23 cellular contexts compared by ENCODE assay signal in the genomic region with DNA sequence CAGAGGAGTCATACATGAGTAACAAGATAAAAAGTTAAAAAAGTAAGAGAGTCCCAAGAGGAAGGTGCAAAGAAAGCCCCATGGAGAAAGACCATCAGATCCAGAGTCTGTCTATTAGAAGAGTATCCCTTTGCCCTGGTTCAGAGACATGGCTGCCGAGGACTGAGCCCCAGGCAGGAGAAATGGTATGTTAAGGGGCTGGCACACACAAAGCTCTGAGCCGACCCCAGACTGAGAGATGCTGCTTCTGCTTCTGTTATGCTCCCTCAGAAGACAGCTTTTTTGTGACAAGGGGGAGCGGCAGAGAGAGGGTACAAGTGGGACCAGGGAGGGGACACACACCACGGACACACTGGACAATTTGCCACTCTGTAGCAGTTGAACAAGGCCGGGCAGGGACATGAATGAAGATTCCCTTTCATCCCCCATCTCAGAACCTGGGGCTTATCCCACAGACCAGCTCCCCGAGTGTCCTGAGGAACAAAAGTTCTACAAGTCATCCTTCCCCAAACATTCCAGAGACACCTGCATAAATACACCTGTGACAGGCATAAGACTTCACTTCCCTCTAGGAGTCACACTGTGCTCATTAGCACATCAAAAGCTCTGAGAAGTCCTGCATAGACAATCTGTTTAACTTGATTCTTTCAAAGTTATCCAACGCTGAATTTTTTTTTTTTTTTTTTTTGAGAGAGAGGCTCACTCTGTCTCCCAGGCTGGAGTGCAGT.
DNase-seq lines count a peak whose midpoint lies in the region; ATAC-seq and TF ChIP-seq lines count a peak whose summit lies in the region.
"Had no signal": no experiment of that assay in that cellular context is flagged by ENCODE, and none has a peak within 500 bp of the region (broad histone marks: within the 10 kb centered on the region; RNA-seq: fewer than 3 reads in every experiment).

No MANE protein-coding gene starts in this region.

- H3K79me2 ChIP-seq in GM23338 (replicated peaks; ENCODE audit: insufficient read depth), result no peaks in the 10 kb centered on the region

- H3K9ac ChIP-seq in NT2/D1 (ENCODE audit: insufficient read length, low read depth), result no peak overlapping the region
- H3K9ac ChIP-seq: BLaER1 had no signal

- no peak for TF ChIP-seq POLR2A in GM18505 (IDR thresholded peaks at IDR 0.05; ENCODE audit: borderline replicate concordance, extremely low read depth, insufficient read depth, insufficient read length)

- H3K4me1 Mint-ChIP-seq in GM23338, result peaks cover 58% of the 10 kb centered on the region
- H3K4me1 Mint-ChIP-seq: CD4-positive, CD25-positive, alpha-beta regulatory T cell had no signal

- no peak for TF ChIP-seq CTCF in GM23338 (conservative IDR thresholded peaks at IDR 0.05; ENCODE audit: low read depth in 2 of 2)

- H3K36me3 ChIP-seq in GM23338 (ENCODE audit: insufficient read depth) (no peaks in the 10 kb centered on the region), NT2/D1 (ENCODE audit: insufficient read depth, insufficient read length, low read length) (no peaks in the 10 kb centered on the region)
- H3K36me3 ChIP-seq: BLaER1, MG63, SJSA1 had no signal

- peak overlapping the region; percentile 56 for H3K27ac ChIP-seq in GM23338 (ENCODE audit: low read depth)
- H3K27ac ChIP-seq: BLaER1, PC-9, SJSA1 had no signal

- H4K20me1 ChIP-seq in GM23338 (replicated peaks; ENCODE audit: insufficient read depth), result no peaks in the 10 kb centered on the region
- H4K20me1 ChIP-seq: BLaER1 had no signal

- H3K9me3 ChIP-seq in NT2/D1 (ENCODE audit: insufficient read depth, low read length), result no peaks in the 10 kb centered on the region
- H3K9me3 ChIP-seq: BLaER1, MG63, SJSA1 had no signal

- peak overlapping the region; percentile 30 for H3K4me2 ChIP-seq in GM23338
- H3K4me2 ChIP-seq: BLaER1, PC-9 had no signal

- no peaks in the 10 kb centered on the region for H3K36me3 Mint-ChIP-seq in GM23338 (ENCODE audit: low read depth)
- H3K36me3 Mint-ChIP-seq: CD4-positive, CD25-positive, alpha-beta regulatory T cell had no signal

- H3K27me3 Mint-ChIP-seq in GM23338 (ENCODE audit: insufficient read depth, low read depth, poor library complexity), result peaks cover 16% of the 10 kb centered on the region
- H3K27me3 Mint-ChIP-seq: CD4-positive, CD25-positive, alpha-beta regulatory T cell had no signal

- peak overlapping the region; percentile 98 for H3K27ac Mint-ChIP-seq in GM23338
- H3K27ac Mint-ChIP-seq: CD4-positive, CD25-positive, alpha-beta regulatory T cell had no signal

- no peaks in the 10 kb centered on the region for H3K9me2 ChIP-seq in GM23338 (ENCODE audit: insufficient read depth)

- H2AFZ ChIP-seq in GM23338, result no peak overlapping the region
- H2AFZ ChIP-seq: PC-9 had no signal

- DNase-seq in GM23338 (ENCODE audit: low spot score), result peak; percentile 97
- DNase-seq in NT2/D1 (ENCODE audit: low read depth, low spot score), result peak; percentile 69
- peak; percentile 98 for DNase-seq in iPS DF 19.7 (ENCODE audit: low read depth, low spot score)
- DNase-seq in iPS-NIHi7 (ENCODE audit: extremely low spot score), result peak; percentile 79
- no peak for DNase-seq in NOMO-1 (lab: John Stamatoyannopoulos, UW; ENCODE audit: unreplicated experiment in 2 of 2)
- DNase-seq: CD4-positive, CD25-positive, alpha-beta regulatory T cell; COR-L47; GOT3; KG1; MG63; NCI-H1105 treated with DMSO at 0.1 percent for 48 hours; NCI-H146; NCI-H1930; NCI-H2107; NCI-H446; NCI-H524 treated with DMSO at 0.1 percent for 48 hours; NCI-H774; PC-9 had no signal

- peaks cover 53% of the 10 kb centered on the region for H3K4me1 ChIP-seq in GM23338 (ENCODE audit: insufficient read depth)
- H3K4me1 ChIP-seq in NT2/D1 (ENCODE audit: insufficient read depth, insufficient read length), result peaks cover 8% of the 10 kb centered on the region
- H3K4me1 ChIP-seq: BLaER1, SJSA1 had no signal

- H3K27me3 ChIP-seq in GM23338 (ENCODE audit: insufficient read depth), result no peaks in the 10 kb centered on the region
- H3K27me3 ChIP-seq in NT2/D1 (ENCODE audit: insufficient read depth, insufficient read length), result no peaks in the 10 kb centered on the region
- H3K27me3 ChIP-seq: BLaER1, MG63, SJSA1 had no signal

- H3F3A ChIP-seq in GM23338 (replicated peaks; ENCODE audit: low read depth), result no peaks in the 10 kb centered on the region

- H3K9me3 Mint-ChIP-seq in GM23338, result no peaks in the 10 kb centered on the region; the same call in 2 of the 3 replicates

- ATAC-seq in GM23338, result peak; percentile 94
- no peak for ATAC-seq in GM18505 (IDR thresholded peaks at IDR 0.05; ENCODE audit: unreplicated experiment)
- ATAC-seq in HG03378 (IDR thresholded peaks at IDR 0.05; ENCODE audit: unreplicated experiment), result no peak
- ATAC-seq in GM18517 (IDR thresholded peaks at IDR 0.05; ENCODE audit: unreplicated experiment), result no peak

- H3K4me3 Mint-ChIP-seq in GM23338, result peak overlapping the region; percentile 23; the same call in 2 of the 3 replicates

- H3K4me3 ChIP-seq in GM23338 (no peak overlapping the region), NT2/D1 (ENCODE audit: insufficient read length, low read depth) (no peak overlapping the region)
- H3K4me3 ChIP-seq: BLaER1, MG63, PC-9, SJSA1 had no signal

TF ChIP-seq in GM23338, 12 proteins besides CTCF, POLR2A, EP300 and RAD21 (continues in another document):
- peak; percentile 44; the same call in 1 of the 2 replicates for TF ChIP-seq CREB1 (CRISPR knock-in tag; IDR thresholded peaks at IDR 0.05; ENCODE audit: low read depth)
- no peak for TF ChIP-seq EZH2 (IDR thresholded peaks at IDR 0.05; ENCODE audit: low read depth, unreplicated experiment)
- TF ChIP-seq, protein P1, sequence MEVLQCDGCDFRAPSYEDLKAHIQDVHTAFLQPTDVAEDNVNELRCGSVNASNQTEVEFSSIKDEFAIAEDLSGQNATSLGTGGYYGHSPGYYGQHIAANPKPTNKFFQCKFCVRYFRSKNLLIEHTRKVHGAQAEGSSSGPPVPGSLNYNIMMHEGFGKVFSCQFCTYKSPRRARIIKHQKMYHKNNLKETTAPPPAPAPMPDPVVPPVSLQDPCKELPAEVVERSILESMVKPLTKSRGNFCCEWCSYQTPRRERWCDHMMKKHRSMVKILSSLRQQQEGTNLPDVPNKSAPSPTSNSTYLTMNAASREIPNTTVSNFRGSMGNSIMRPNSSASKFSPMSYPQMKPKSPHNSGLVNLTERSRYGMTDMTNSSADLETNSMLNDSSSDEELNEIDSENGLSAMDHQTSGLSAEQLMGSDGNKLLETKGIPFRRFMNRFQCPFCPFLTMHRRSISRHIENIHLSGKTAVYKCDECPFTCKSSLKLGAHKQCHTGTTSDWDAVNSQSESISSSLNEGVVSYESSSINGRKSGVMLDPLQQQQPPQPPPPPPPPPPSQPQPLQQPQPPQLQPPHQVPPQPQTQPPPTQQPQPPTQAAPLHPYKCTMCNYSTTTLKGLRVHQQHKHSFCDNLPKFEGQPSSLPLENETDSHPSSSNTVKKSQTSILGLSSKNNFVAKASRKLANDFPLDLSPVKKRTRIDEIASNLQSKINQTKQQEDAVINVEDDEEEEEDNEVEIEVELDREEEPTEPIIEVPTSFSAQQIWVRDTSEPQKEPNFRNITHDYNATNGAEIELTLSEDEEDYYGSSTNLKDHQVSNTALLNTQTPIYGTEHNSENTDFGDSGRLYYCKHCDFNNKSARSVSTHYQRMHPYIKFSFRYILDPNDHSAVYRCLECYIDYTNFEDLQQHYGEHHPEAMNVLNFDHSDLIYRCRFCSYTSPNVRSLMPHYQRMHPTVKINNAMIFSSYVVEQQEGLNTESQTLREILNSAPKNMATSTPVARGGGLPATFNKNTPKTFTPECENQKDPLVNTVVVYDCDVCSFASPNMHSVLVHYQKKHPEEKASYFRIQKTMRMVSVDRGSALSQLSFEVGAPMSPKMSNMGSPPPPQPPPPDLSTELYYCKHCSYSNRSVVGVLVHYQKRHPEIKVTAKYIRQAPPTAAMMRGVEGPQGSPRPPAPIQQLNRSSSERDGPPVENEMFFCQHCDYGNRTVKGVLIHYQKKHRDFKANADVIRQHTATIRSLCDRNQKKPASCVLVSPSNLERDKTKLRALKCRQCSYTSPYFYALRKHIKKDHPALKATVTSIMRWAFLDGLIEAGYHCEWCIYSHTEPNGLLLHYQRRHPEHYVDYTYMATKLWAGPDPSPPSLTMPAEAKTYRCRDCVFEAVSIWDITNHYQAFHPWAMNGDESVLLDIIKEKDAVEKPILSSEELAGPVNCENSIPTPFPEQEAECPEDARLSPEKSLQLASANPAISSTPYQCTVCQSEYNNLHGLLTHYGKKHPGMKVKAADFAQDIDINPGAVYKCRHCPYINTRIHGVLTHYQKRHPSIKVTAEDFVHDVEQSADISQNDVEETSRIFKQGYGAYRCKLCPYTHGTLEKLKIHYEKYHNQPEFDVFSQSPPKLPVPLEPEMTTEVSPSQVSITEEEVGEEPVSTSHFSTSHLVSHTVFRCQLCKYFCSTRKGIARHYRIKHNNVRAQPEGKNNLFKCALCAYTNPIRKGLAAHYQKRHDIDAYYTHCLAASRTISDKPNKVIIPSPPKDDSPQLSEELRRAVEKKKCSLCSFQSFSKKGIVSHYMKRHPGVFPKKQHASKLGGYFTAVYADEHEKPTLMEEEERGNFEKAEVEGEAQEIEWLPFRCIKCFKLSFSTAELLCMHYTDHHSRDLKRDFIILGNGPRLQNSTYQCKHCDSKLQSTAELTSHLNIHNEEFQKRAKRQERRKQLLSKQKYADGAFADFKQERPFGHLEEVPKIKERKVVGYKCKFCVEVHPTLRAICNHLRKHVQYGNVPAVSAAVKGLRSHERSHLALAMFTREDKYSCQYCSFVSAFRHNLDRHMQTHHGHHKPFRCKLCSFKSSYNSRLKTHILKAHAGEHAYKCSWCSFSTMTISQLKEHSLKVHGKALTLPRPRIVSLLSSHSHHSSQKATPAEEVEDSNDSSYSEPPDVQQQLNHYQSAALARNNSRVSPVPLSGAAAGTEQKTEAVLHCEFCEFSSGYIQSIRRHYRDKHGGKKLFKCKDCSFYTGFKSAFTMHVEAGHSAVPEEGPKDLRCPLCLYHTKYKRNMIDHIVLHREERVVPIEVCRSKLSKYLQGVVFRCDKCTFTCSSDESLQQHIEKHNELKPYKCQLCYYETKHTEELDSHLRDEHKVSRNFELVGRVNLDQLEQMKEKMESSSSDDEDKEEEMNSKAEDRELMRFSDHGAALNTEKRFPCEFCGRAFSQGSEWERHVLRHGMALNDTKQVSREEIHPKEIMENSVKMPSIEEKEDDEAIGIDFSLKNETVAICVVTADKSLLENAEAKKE (CRISPR knock-in tag; IDR thresholded peaks at IDR 0.05), result peak; percentile 90
- no peak for TF ChIP-seq STAT1 (IDR thresholded peaks at IDR 0.05; ENCODE audit: unreplicated experiment)
- TF ChIP-seq NANOG (IDR thresholded peaks at IDR 0.05; ENCODE audit: borderline replicate concordance), result peak; percentile 24; the same call in 1 of the 2 replicates

Comparison
In these comparisons a context has a peak if more than half of its experiments do, and no peak if none do; other contexts are left out.
1. DNase-seq: peak in GM23338 (single experiment), NT2/D1 (single experiment), iPS DF 19.7 (single experiment) and iPS-NIHi7 (single experiment); none in NOMO-1 (0 of 2).